In the genomic region with DNA sequence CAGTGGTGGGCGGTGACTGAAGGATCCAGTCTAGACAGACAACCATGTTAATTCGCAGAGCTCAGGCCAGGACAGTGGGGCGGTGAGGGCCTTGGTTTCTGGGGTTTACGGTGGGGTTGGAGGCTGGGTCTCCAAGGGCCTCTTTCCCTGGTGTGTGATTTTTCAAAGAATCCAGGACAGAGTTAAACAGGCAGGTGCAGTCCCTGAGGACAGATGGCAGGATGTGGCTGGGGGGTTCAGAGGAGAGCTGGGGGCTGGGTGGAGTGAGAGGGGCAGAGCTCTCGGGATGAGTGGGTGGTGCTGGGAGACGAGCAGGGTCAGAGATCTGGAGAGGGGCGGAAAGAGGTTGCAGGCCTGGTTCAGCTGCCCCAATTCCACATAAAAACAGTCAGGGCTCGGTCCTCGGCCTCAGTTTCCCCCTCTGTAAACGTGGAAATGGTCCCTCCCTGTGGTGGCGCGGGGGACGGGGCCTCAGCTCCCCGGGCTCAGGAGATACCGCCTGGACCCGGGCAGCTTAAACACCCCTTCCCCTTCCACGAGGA, we compare ENCODE assay signal across 8 cellular contexts.
A peak's percentile ranks its signal among the peaks of the same experiment; 100 is the strongest.
DNase-seq lines count a peak whose midpoint lies in the region; ATAC-seq and TF ChIP-seq lines count a peak whose summit lies in the region.

No MANE protein-coding gene starts in this region.

- H3K36me3 ChIP-seq in GM06990 (ENCODE audit: control insufficient read depth, insufficient read depth, low read length) (no peaks in the 10 kb centered on the region), neutrophil (no peaks in the 10 kb centered on the region)

- H3K9me3 ChIP-seq in neutrophil = no peaks in the 10 kb centered on the region

- peak overlapping the region; percentile 13 to 20 for H3K27ac Mint-ChIP-seq in effector memory CD8-positive, alpha-beta T cell

- DNase-seq in GM06990 (ENCODE audit: extremely low read depth, insufficient read length) (no peak), RPMI8226 (no peak), EL (no peak), middle frontal gyrus (ENCODE audit: extremely low spot score, low spot score) (no peak), NCI-H1105 (lab: John Stamatoyannopoulos, UW) (no peak)
- DNase-seq in Jurkat, Clone E6-1 (ENCODE audit: low read depth, low spot score) = peak; percentile 30
- no peak for DNase-seq in effector memory CD8-positive, alpha-beta T cell

- H3K27me3 ChIP-seq in GM06990 (replicated peaks; ENCODE audit: control insufficient read depth, insufficient read depth, low read length) (no peaks in the 10 kb centered on the region; the same call in 1 of the 2 replicates), neutrophil (peaks cover 52% of the 10 kb centered on the region)

- peaks cover 4 to 15% of the 10 kb centered on the region in 2 donors for H3K4me1 Mint-ChIP-seq in effector memory CD8-positive, alpha-beta T cell (ENCODE audit: low read depth in 2 of 2)

- H3K4me3 Mint-ChIP-seq in effector memory CD8-positive, alpha-beta T cell = peak overlapping the region; percentile 68 to 76

- peaks cover 43 to 67% of the 10 kb centered on the region in 2 donors for H3K27me3 Mint-ChIP-seq in effector memory CD8-positive, alpha-beta T cell

- TF ChIP-seq CTCF in GM06990 (IDR thresholded peaks at IDR 0.05; ENCODE audit: insufficient read depth, low read length, poor library complexity, severe bottlenecking) = no peak
- no peak for TF ChIP-seq CTCF in neutrophil (IDR thresholded peaks at IDR 0.05)

- H3K9me3 Mint-ChIP-seq in effector memory CD8-positive, alpha-beta T cell = no peaks in the 10 kb centered on the region

- no peak for ATAC-seq in effector memory CD8-positive, alpha-beta T cell (replicated peaks)

- peaks cover 9 to 13% of the 10 kb centered on the region in 2 experiments for H3K4me1 ChIP-seq in neutrophil (ENCODE audit: control insufficient read depth in 1 of 2, insufficient read depth in 1 of 2, low read depth in 1 of 2, low read length in 1 of 2)

- no peak overlapping the region for H3K27ac ChIP-seq in neutrophil

- H3K4me3 ChIP-seq in GM06990 (replicated peaks; ENCODE audit: low read depth, low read length) = peak overlapping the region; percentile 65
- H3K4me3 ChIP-seq in Jurkat, Clone E6-1 (ENCODE audit: low read length) = peak overlapping the region; percentile 51
- H3K4me3 ChIP-seq in neutrophil (ENCODE audit: low read depth in 1 of 2, low read length in 1 of 2) = peak overlapping the region; percentile 57 to 62

- peaks cover 2% of the 10 kb centered on the region for H3K36me3 Mint-ChIP-seq in effector memory CD8-positive, alpha-beta T cell (ENCODE audit: insufficient read depth)
